Comparison of ENCODE assay signal across 10 cellular contexts in genomic region chr5:115297043-115297442, GRCh38. TPM values are rescaled to one million over a fixed set of nuclear protein-coding genes. Genes with fewer than 3 reads are reported as not detected.
DNase-seq lines count a peak whose midpoint lies in the region; ATAC-seq, FAIRE-seq and TF ChIP-seq lines count a peak whose summit lies in the region.
"Had no signal": no experiment of that assay in that cellular context is flagged by ENCODE, and none has a peak within 500 bp of the region (broad histone marks: within the 10 kb centered on the region; RNA-seq: fewer than 3 reads in every experiment).

No MANE protein-coding gene starts in this region.

- no peak overlapping the region for H3K9ac ChIP-seq in kidney (ENCODE audit: low read length in 2 of 2)

- TF ChIP-seq CTCF in activated CD8-positive, alpha-beta T cell treated with anti-CD3 and anti-CD28 coated beads for 36 hours (IDR thresholded peaks at IDR 0.05) = no peak
- TF ChIP-seq CTCF in hepatocyte (IDR thresholded peaks at IDR 0.05; ENCODE audit: poor library complexity) (no peak), kidney (IDR thresholded peaks at IDR 0.05; ENCODE audit: borderline replicate concordance, extremely low read depth, insufficient read depth) (no peak)

- no peak for FAIRE-seq in kidney (lab: Jason Lieb, UNC)

- no peaks in the 10 kb centered on the region for H3K9me2 ChIP-seq in hepatocyte (replicated peaks; ENCODE audit: insufficient read depth)

- peaks cover 16% of the 10 kb centered on the region for H3K79me2 ChIP-seq in hepatocyte

- H3K36me3 ChIP-seq in hepatocyte (replicated peaks; ENCODE audit: insufficient read depth, low read depth) = no peaks in the 10 kb centered on the region
- H3K36me3 ChIP-seq in thymus (ENCODE audit: control insufficient read depth, insufficient read depth) = no peaks in the 10 kb centered on the region
- no peaks in the 10 kb centered on the region for H3K36me3 ChIP-seq in kidney (ENCODE audit: control insufficient read depth in 1 of 2, insufficient read depth in 2 of 2, low read length in 2 of 2)

- intact Hi-C loops in activated CD8-positive, alpha-beta T cell treated with anti-CD3 and anti-CD28 coated beads for 36 hours (cut with micrococcal nuclease) = no loop called here
- intact Hi-C loops in kidney (cut with DNase I) = no loop called here

- H3K36me3 Mint-ChIP-seq in activated T-cell treated with anti-CD3 and anti-CD28 coated beads, Interleukin-2, amount 50 U/mL, for 24 hours (ENCODE audit: low read depth) = no peaks in the 10 kb centered on the region
- H3K36me3 Mint-ChIP-seq in activated CD8-positive, alpha-beta T cell treated with anti-CD3 and anti-CD28 coated beads for 36 hours (ENCODE audit: low read depth) = peaks cover 4% of the 10 kb centered on the region

- peaks cover 7% of the 10 kb centered on the region for H3K4me1 ChIP-seq in hepatocyte (ENCODE audit: insufficient read depth)
- peaks cover 4% of the 10 kb centered on the region for H3K4me1 ChIP-seq in thymus (ENCODE audit: control insufficient read depth, insufficient read depth, low read length)
- H3K4me1 ChIP-seq in kidney (ENCODE audit: control insufficient read depth in 1 of 2, insufficient read depth in 1 of 2, low read depth in 1 of 2, low read length in 2 of 2) = peaks cover 0 to 3% of the 10 kb centered on the region in 2 donors

- H3K27me3 ChIP-seq in hepatocyte (peaks cover 4% of the 10 kb centered on the region), thymus (ENCODE audit: control insufficient read depth, insufficient read depth) (peaks cover 2% of the 10 kb centered on the region)
- H3K27me3 ChIP-seq: foreskin keratinocyte had no signal

- CTCF ChIA-PET in activated CD8-positive, alpha-beta T cell treated with anti-CD3 and anti-CD28 coated beads for 36 hours (lab: Charles Lee) = interaction anchor here (1.4 to 2.7 kb wide), 3 partner anchors 12 to 277 kb away, joined by 3 to 10 read pairs (median 4); no protein-coding TSS in a partner anchor

- DNase-seq in activated T-cell treated with anti-CD3 and anti-CD28 coated beads, Interleukin-2, amount 50 U/mL, for 24 hours = no peak
- DNase-seq in activated T-cell treated with anti-CD3 and anti-CD28 coated beads, Interleukin-2, amount 50 U/mL, for 48 hours = no peak
- no peak for DNase-seq in activated CD8-positive, alpha-beta T cell treated with anti-CD3 and anti-CD28 coated beads for 36 hours
- no peak for DNase-seq in hepatocyte (ENCODE audit: low spot score)
- no peak for DNase-seq in kidney

- no peak overlapping the region for H3K27ac Mint-ChIP-seq in activated T-cell treated with anti-CD3 and anti-CD28 coated beads, Interleukin-2, amount 50 U/mL, for 24 hours
- H3K27ac Mint-ChIP-seq in activated CD8-positive, alpha-beta T cell treated with anti-CD3 and anti-CD28 coated beads for 36 hours = no peak overlapping the region
- H3K27ac Mint-ChIP-seq: WTC11 had no signal

- no peaks in the 10 kb centered on the region for H3K9me3 ChIP-seq in hepatocyte (ENCODE audit: low read depth)
- no peaks in the 10 kb centered on the region for H3K9me3 ChIP-seq in thymus (ENCODE audit: control insufficient read depth)
- H3K9me3 ChIP-seq in kidney (ENCODE audit: control insufficient read depth in 1 of 2, low read length in 2 of 2) = no peaks in the 10 kb centered on the region

- POLR2A ChIA-PET in activated CD8-positive, alpha-beta T cell treated with anti-CD3 and anti-CD28 coated beads for 36 hours (lab: Charles Lee) = interaction anchor here (1.7 to 2.7 kb wide), 2 partner anchors 14 to 34 kb away, joined by 6 to 14 read pairs; partner anchors contain the start of gene PGGT1B

- peak overlapping the region; percentile 36 for H3K4me3 Mint-ChIP-seq in activated T-cell treated with anti-CD3 and anti-CD28 coated beads, Interleukin-2, amount 50 U/mL, for 24 hours
- peak overlapping the region; percentile 16 for H3K4me3 Mint-ChIP-seq in activated CD8-positive, alpha-beta T cell treated with anti-CD3 and anti-CD28 coated beads for 36 hours

- H3K4me3 ChIP-seq in hepatocyte = no peak overlapping the region
- peak overlapping the region; percentile 80 for H3K4me3 ChIP-seq in thymus (ENCODE audit: low read length)
- H3K4me3 ChIP-seq in kidney (ENCODE audit: low read length in 2 of 2) = no peak overlapping the region

- peaks cover 7% of the 10 kb centered on the region for H3K4me1 Mint-ChIP-seq in activated T-cell treated with anti-CD3 and anti-CD28 coated beads, Interleukin-2, amount 50 U/mL, for 24 hours (ENCODE audit: low read depth)
- peaks cover 4% of the 10 kb centered on the region for H3K4me1 Mint-ChIP-seq in activated CD8-positive, alpha-beta T cell treated with anti-CD3 and anti-CD28 coated beads for 36 hours (ENCODE audit: low read depth)

- H3K27ac ChIP-seq in hepatocyte (no peak overlapping the region), thymus (ENCODE audit: low read depth) (no peak overlapping the region), kidney (ENCODE audit: low read depth in 2 of 2, low read length in 2 of 2) (no peak overlapping the region)
- H3K27ac ChIP-seq: foreskin keratinocyte had no signal

- H2AFZ ChIP-seq in hepatocyte = no peak overlapping the region

- no peaks in the 10 kb centered on the region for H4K20me1 ChIP-seq in hepatocyte (ENCODE audit: insufficient read depth, poor library complexity, severe bottlenecking)

- peaks cover under 1% of the 10 kb centered on the region for H3K9me3 Mint-ChIP-seq in activated T-cell treated with anti-CD3 and anti-CD28 coated beads, Interleukin-2, amount 50 U/mL, for 24 hours
- H3K9me3 Mint-ChIP-seq in activated CD8-positive, alpha-beta T cell treated with anti-CD3 and anti-CD28 coated beads for 36 hours = peaks cover 10% of the 10 kb centered on the region

- 90% methylated on average over 4 of the region's 4 CpGs for WGBS in hepatocyte (ENCODE audit: low lambda C conversion rate, missing lambda C conversion rate)
- 72% methylated on average over 4 of the region's 4 CpGs for WGBS in thymus

- H3K4me2 ChIP-seq in hepatocyte = peak overlapping the region; percentile 96

- ATAC-seq in activated CD8-positive, alpha-beta T cell treated with anti-CD3 and anti-CD28 coated beads for 36 hours = no peak
- ATAC-seq in GM21529 (IDR thresholded peaks at IDR 0.05; ENCODE audit: unreplicated experiment) (no peak), HG03139 (IDR thresholded peaks at IDR 0.05; ENCODE audit: unreplicated experiment) (no peak)

- H3K27me3 Mint-ChIP-seq in activated T-cell treated with anti-CD3 and anti-CD28 coated beads, Interleukin-2, amount 50 U/mL, for 24 hours = peaks cover 14% of the 10 kb centered on the region
- H3K27me3 Mint-ChIP-seq in activated CD8-positive, alpha-beta T cell treated with anti-CD3 and anti-CD28 coated beads for 36 hours = peaks cover 9% of the 10 kb centered on the region

RNA-seq across cellular contexts. Expression of gene CCDC112, which starts 0.6 kb away (rescaled TPM):
- total RNA-seq in activated CD8-positive, alpha-beta T cell treated with anti-CD3 and anti-CD28 coated beads for 36 hours = 1 to 10 TPM; 1.5 to 2.4 TPM
- total RNA-seq in hepatocyte (3.7 and 4.1 TPM in 2 replicates), kidney (6.5 TPM)
- polyA plus RNA-seq in hepatocyte (4.2 TPM in 2 replicates), thymus (5.6 TPM), kidney (ENCODE audit: insufficient read depth, low read depth, low replicate concordance) (3.8 TPM)

RNA-seq across cellular contexts. Expression of gene PGGT1B, which starts 34.4 kb away (rescaled TPM):
- 10 to 100 TPM; 37.7 to 38.3 TPM for total RNA-seq in activated CD8-positive, alpha-beta T cell treated with anti-CD3 and anti-CD28 coated beads for 36 hours
- 14.1 and 16.8 TPM in 2 replicates for total RNA-seq in hepatocyte
- 4.3 and 5.8 TPM in 2 replicates for polyA plus RNA-seq in hepatocyte
- 6.0 TPM for polyA plus RNA-seq in thymus
- 51.1 TPM for total RNA-seq in kidney
- 7.1 TPM for polyA plus RNA-seq in kidney (ENCODE audit: insufficient read depth, low read depth, low replicate concordance)
